Comparison of ENCODE assay signal across 8 cellular contexts in genomic region chr12:94650143-94651056, GRCh38. TPM values are rescaled to one million over a fixed set of nuclear protein-coding genes. Genes with fewer than 3 reads are reported as not detected.
DNase-seq lines count a peak whose midpoint lies in the region; ATAC-seq and TF ChIP-seq lines count a peak whose summit lies in the region.

TSS of gene TMCC3 (minus strand) at chr12:94650557. CDS start at chr12:94650430, 127 bp downstream.

- in situ Hi-C loops in transverse colon (cut with MboI; ENCODE audit: low pct_ligation_motif_present in 1 of 4, low pct_unique_long_range_greater_than_20kb in 1 of 4, low sequenced_read_pairs in 3 of 4) = no loop called here

- no peaks in the 10 kb centered on the region for H3K9me3 ChIP-seq in fibroblast of lung (ENCODE audit: control insufficient read depth, insufficient read depth, low read depth, low read length)
- no peaks in the 10 kb centered on the region for H3K9me3 ChIP-seq in muscle layer of colon (ENCODE audit: low read length)
- H3K9me3 ChIP-seq in transverse colon = no peaks in the 10 kb centered on the region

- no peak for TF ChIP-seq CTCF in fibroblast of lung (conservative IDR thresholded peaks at IDR 0.05 in 1 of 2, IDR thresholded peaks at IDR 0.05 in 1 of 2; ENCODE audit: low read depth in 1 of 2, low read length in 2 of 2)
- no peak for TF ChIP-seq CTCF in transverse colon (IDR thresholded peaks at IDR 0.05)

- no peak for TF ChIP-seq POLR2A in transverse colon (IDR thresholded peaks at IDR 0.05)

- H3K79me2 ChIP-seq in fibroblast of lung (ENCODE audit: control insufficient read depth, insufficient read depth, low read length) = no peaks in the 10 kb centered on the region

- H3K9ac ChIP-seq in fibroblast of lung (ENCODE audit: insufficient read depth, low read length) (no peak within 1 kb of the TSS), muscle layer of colon (ENCODE audit: low read length) (peak within 1 kb of the TSS; percentile 51)

- H4K20me1 ChIP-seq in fibroblast of lung (ENCODE audit: control insufficient read depth, extremely low read depth, insufficient read depth, low read length) = no peaks in the 10 kb centered on the region

- TF ChIP-seq EP300 in transverse colon (IDR thresholded peaks at IDR 0.05; ENCODE audit: low read depth) = no peak

- H3K4me2 ChIP-seq in fibroblast of lung (ENCODE audit: extremely low read depth, insufficient read depth, low read length) = peak within 1 kb of the TSS; percentile 55

- H3K36me3 ChIP-seq in fibroblast of lung (ENCODE audit: control insufficient read depth, insufficient read depth, low read length) (no peaks in the 10 kb centered on the region), muscle layer of colon (ENCODE audit: insufficient read depth, low read length) (no peaks in the 10 kb centered on the region), transverse colon (no peaks in the 10 kb centered on the region)

- H3K27ac ChIP-seq in fibroblast of lung (ENCODE audit: insufficient read depth, low read length) (no peak within 1 kb of the TSS), muscle layer of colon (ENCODE audit: low read depth, low read length) (peak within 1 kb of the TSS; percentile 3), transverse colon (peak within 1 kb of the TSS; percentile 71 to 87 (median 78))

- H3K27me3 ChIP-seq in fibroblast of lung (ENCODE audit: control insufficient read depth, insufficient read depth, low read length) (peaks cover 5% of the 10 kb centered on the region), muscle layer of colon (ENCODE audit: control insufficient read depth in 1 of 2, insufficient read depth in 2 of 2, low read length in 2 of 2) (no peaks in the 10 kb centered on the region), transverse colon (no peaks in the 10 kb centered on the region)

- DNase-seq in ELF-1 (ENCODE audit: low read depth, low spot score) (peak; percentile 36), HuH-7 (ENCODE audit: low spot score) (peak; percentile 67), fibroblast of lung (ENCODE audit: low read depth in 2 of 2) (peak; percentile 20 to 45), transverse colon (peak; percentile 69)
- peak; percentile 34 for DNase-seq in activated CD8-positive, alpha-beta memory T cell treated with anti-CD3 and anti-CD28 coated beads, Interleukin-2, amount 50 U/mL, for 4 hours
- DNase-seq in stimulated activated naive CD4-positive, alpha-beta T cell treated with Interleukin-2 at 50 U/mL for 16 hours (lab: John Stamatoyannopoulos, UW) = no peak

- 2 to 33% methylated on average over 2 to 27 of the region's 82 CpGs for WGBS in transverse colon (ENCODE audit: low coverage in 1 of 2), 2 donors

- peak; percentile 61 for ATAC-seq in GM21423 (IDR thresholded peaks at IDR 0.05; ENCODE audit: unreplicated experiment)

- H3K4me1 ChIP-seq in fibroblast of lung (ENCODE audit: control insufficient read depth, extremely low read depth, insufficient read depth, low read length) = no peaks in the 10 kb centered on the region
- H3K4me1 ChIP-seq in muscle layer of colon (ENCODE audit: insufficient read depth, low read length) = no peaks in the 10 kb centered on the region
- H3K4me1 ChIP-seq in transverse colon = peaks cover 0 to 14% (median 7%) of the 10 kb centered on the region in 4 donors

- H2AFZ ChIP-seq in fibroblast of lung (ENCODE audit: low read length) = peak within 1 kb of the TSS; percentile 51

- H3K4me3 ChIP-seq in fibroblast of lung (replicated peaks in 1 of 4; ENCODE audit: control extremely low read depth in 1 of 4, insufficient read depth in 1 of 4, low read depth in 3 of 4, low read length in 4 of 4) = peak within 1 kb of the TSS; percentile 21 to 72 (median 40)
- H3K4me3 ChIP-seq in muscle layer of colon (ENCODE audit: low read depth in 1 of 2, low read length in 2 of 2) = peak within 1 kb of the TSS; percentile 62 to 64
- peak within 1 kb of the TSS; percentile 34 to 85 (median 74) for H3K4me3 ChIP-seq in transverse colon

- intact Hi-C loops in transverse colon (cut with DNase I; ENCODE audit: low total_unique reads) = loop anchor here (2.0 to 10.0 kb wide), 2 partner anchors 106 to 222 kb away; no protein-coding TSS in a partner anchor

RNA-seq across cellular contexts. Expression of gene TMCC3, which starts in this region (rescaled TPM):
- total RNA-seq in fibroblast of lung (0.33 and 0.51 TPM in 2 replicates), transverse colon (10 to 100 TPM in 3 of 4 donors, 1 to 10 TPM in 1; 6.4 to 79.3 (median 65.9) TPM)
- polyA plus RNA-seq in fibroblast of lung = 0.22 and 0.27 TPM in 2 replicates
- 0.13 and 0.14 TPM in 2 replicates for polyA plus RNA-seq in fibroblast of lung (2012)
- 0.74 TPM in 1 of 2 replicates, not detected in the other for polyA minus RNA-seq in fibroblast of lung (ENCODE audit: low replicate concordance)

Comparison
In these comparisons a context has a peak if more than half of its experiments do, and no peak if none do; other contexts are left out.
1. Peak in DNase-seq, H3K4me3 ChIP-seq and H3K4me2 ChIP-seq in fibroblast of lung; RNA of the gene not detected or under 1 TPM.